ENCODE assay signal across 8 cellular contexts in the genomic region with DNA sequence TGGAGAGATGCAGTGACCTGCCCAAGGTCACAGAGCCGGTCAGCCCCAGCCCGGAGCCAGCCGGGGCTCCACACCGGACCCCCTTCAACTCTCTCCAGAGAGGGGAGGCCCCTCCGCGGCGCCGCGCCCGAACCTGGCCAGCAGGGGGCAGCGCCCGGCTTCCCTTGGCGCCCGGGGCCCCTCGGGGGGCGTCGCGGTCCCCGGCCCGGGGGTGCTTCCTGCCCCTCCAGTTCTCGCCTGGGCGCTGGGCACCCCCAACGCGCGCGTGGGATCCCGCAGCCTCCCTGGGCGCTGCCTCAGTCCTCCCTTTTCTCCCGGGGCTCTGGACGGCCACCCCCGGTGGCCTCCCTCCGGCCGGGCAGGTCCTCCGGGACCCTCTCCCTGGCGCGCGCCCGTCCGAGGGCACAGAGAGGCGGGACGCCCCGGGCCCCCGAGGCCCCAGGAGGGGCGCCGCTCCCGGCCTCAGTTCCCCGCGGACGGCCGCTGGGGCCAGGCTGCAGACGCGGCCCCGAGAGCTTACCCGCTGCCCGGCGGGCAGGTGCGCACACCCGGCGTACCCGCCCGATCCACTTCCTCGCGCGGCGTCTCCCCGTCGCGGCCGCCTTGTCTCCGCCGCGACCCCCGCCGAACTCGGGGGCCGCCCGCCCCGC. TPM values are rescaled to one million over a fixed set of nuclear protein-coding genes. Genes with fewer than 3 reads are reported as not detected.
DNase-seq lines count a peak whose midpoint lies in the region; ATAC-seq, FAIRE-seq and TF ChIP-seq lines count a peak whose summit lies in the region.

No MANE protein-coding gene starts in this region.

- peak overlapping the region; percentile 57 for H3K4me2 ChIP-seq in endothelial cell of umbilical vein (ENCODE audit: insufficient read depth, low read length)

- H3K4me3 Mint-ChIP-seq in osteocyte (ENCODE audit: unreplicated experiment), result peak overlapping the region; percentile 68

- ATAC-seq in GM21576 (IDR thresholded peaks at IDR 0.05; ENCODE audit: unreplicated experiment), result no peak

- H3K9me1 ChIP-seq in endothelial cell of umbilical vein (replicated peaks; ENCODE audit: control insufficient read depth, extremely low read depth, insufficient read depth, low read length), result no peaks in the 10 kb centered on the region

- H2AFZ ChIP-seq in endothelial cell of umbilical vein (ENCODE audit: low read depth, low read length), result peak overlapping the region; percentile 82

- H3K27me3 Mint-ChIP-seq in osteocyte (ENCODE audit: unreplicated experiment), result peaks cover 3% of the 10 kb centered on the region

- no TSS peak for BruUV-seq in endothelial cell of umbilical vein (replicated peaks; lab: Mats Ljungman, UMichigan)

- peaks cover 13% of the 10 kb centered on the region for H3K4me1 Mint-ChIP-seq in osteocyte (ENCODE audit: unreplicated experiment)

- H3K9me3 Mint-ChIP-seq in osteocyte (ENCODE audit: unreplicated experiment), result no peaks in the 10 kb centered on the region

- H3K36me3 ChIP-seq in endothelial cell of umbilical vein (ENCODE audit: control insufficient read depth in 2 of 2, extremely low read depth in 1 of 2, insufficient read depth in 2 of 2, low read length in 2 of 2), result no peaks in the 10 kb centered on the region

- H3K27ac Mint-ChIP-seq in osteocyte (ENCODE audit: unreplicated experiment), result no peak overlapping the region

- H3K79me2 ChIP-seq in endothelial cell of umbilical vein (ENCODE audit: control insufficient read depth, insufficient read depth, low read length), result no peaks in the 10 kb centered on the region

- peak overlapping the region; percentile 65 for H3K9ac ChIP-seq in endothelial cell of umbilical vein (replicated peaks; ENCODE audit: extremely low read depth, insufficient read depth, low read length)

- intact Hi-C loops in endothelial cell of umbilical vein (cut with micrococcal nuclease), result no loop called here

- POLR2A ChIA-PET in endothelial cell of umbilical vein (lab: Charles Lee), result no interaction called here

- dilution Hi-C loops in endothelial cell of umbilical vein (cut with MboI; ENCODE audit: extremely low pct_ligation_motif_present, low sequenced_read_pairs), result no loop called here

- H4K20me1 ChIP-seq in endothelial cell of umbilical vein (replicated peaks; ENCODE audit: control insufficient read depth, extremely low read depth, insufficient read depth, low read length), result no peaks in the 10 kb centered on the region

- peak; percentile 7 to 15 for DNase-seq in activated CD4-positive, alpha-beta T cell treated with anti-CD3 and anti-CD28 coated beads for 24 hours (ENCODE audit: low read depth in 2 of 2)
- DNase-seq in activated CD4-positive, alpha-beta T cell treated with anti-CD3 and anti-CD28 coated beads for 1 hour, result no peak
- DNase-seq in activated CD4-positive, CD25-positive, alpha-beta regulatory T cell treated with anti-CD3 and anti-CD28 coated beads, Interleukin-2, amount 50 U/mL, for 72 hours, result peak; percentile 39
- DNase-seq in endothelial cell of umbilical vein (ENCODE audit: low read depth, low spot score), result no peak
- peak; percentile 86 for DNase-seq in osteocyte (ENCODE audit: extremely low spot score, unreplicated experiment)
- no peak for DNase-seq in superior temporal gyrus (ENCODE audit: extremely low spot score)
- no peak for DNase-seq in foreskin melanocyte

- H3K27me3 ChIP-seq in endothelial cell of umbilical vein (ENCODE audit: control insufficient read depth in 2 of 2, insufficient read depth in 2 of 2, low read length in 2 of 2), result peaks cover 0 to 7% of the 10 kb centered on the region in 2 experiments

- FAIRE-seq in endothelial cell of umbilical vein (lab: Jason Lieb, UNC), result no peak

- peaks cover 2% of the 10 kb centered on the region for H3K36me3 Mint-ChIP-seq in osteocyte (ENCODE audit: unreplicated experiment)

- CTCF ChIA-PET in endothelial cell of umbilical vein (lab: Charles Lee), result interaction anchor here (0.7 to 4.4 kb wide), 18 partner anchors 10 to 323 kb away, joined by 3 to 26 read pairs (median 4); partner anchors contain the start of gene HNRNPR

- TF ChIP-seq CTCF in endothelial cell of umbilical vein (IDR thresholded peaks at IDR 0.05; ENCODE audit: extremely low read depth in 1 of 2, insufficient read depth in 1 of 2, low read depth in 1 of 2, low read length in 2 of 2), result peak; percentile 68 to 73
- peak; percentile 84 for TF ChIP-seq CTCF in osteocyte (IDR thresholded peaks at IDR 0.05)

- H3K9me3 ChIP-seq in endothelial cell of umbilical vein (replicated peaks; ENCODE audit: control insufficient read depth, insufficient read depth, low read length), result no peaks in the 10 kb centered on the region

- peaks cover 10% of the 10 kb centered on the region for H3K4me1 ChIP-seq in endothelial cell of umbilical vein (ENCODE audit: control insufficient read depth, extremely low read depth, insufficient read depth, low read length)

- H3K4me3 ChIP-seq in endothelial cell of umbilical vein (replicated peaks in 1 of 3; ENCODE audit: insufficient read depth in 1 of 3, low read depth in 1 of 3, low read length in 3 of 3), result peak overlapping the region; percentile 49 to 60 (median 49)

- TF ChIP-seq POLR2A in endothelial cell of umbilical vein (IDR thresholded peaks at IDR 0.05; ENCODE audit: low read depth, low read length), result no peak

- no peak overlapping the region for H3K27ac ChIP-seq in endothelial cell of umbilical vein (ENCODE audit: insufficient read depth, low read depth, low read length)

TF ChIP-seq in endothelial cell of umbilical vein, 7 proteins besides CTCF, POLR2A, EP300 and RAD21:
- TF ChIP-seq JUN (IDR thresholded peaks at IDR 0.05; ENCODE audit: borderline replicate concordance, insufficient read depth, insufficient read length, low read depth), result no peak
- no peak for TF ChIP-seq GATA2 (IDR thresholded peaks at IDR 0.05; ENCODE audit: insufficient read depth, insufficient read length, low read depth, low read length)
- TF ChIP-seq POLR2AphosphoS5 (IDR thresholded peaks at IDR 0.05; ENCODE audit: insufficient read depth, low read depth, low read length), result peak; percentile 13
- TF ChIP-seq FOS (IDR thresholded peaks at IDR 0.05; ENCODE audit: borderline replicate concordance, insufficient read depth, low read length), result no peak
- TF ChIP-seq, protein P1, sequence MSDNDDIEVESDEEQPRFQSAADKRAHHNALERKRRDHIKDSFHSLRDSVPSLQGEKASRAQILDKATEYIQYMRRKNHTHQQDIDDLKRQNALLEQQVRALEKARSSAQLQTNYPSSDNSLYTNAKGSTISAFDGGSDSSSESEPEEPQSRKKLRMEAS (IDR thresholded peaks at IDR 0.05; ENCODE audit: insufficient read depth, insufficient read length), result no peak
- no peak for TF ChIP-seq MYC (IDR thresholded peaks at IDR 0.05; ENCODE audit: low read depth, low read length)
- peak; percentile 10 for TF ChIP-seq EZH2 (IDR thresholded peaks at IDR 0.05; ENCODE audit: borderline replicate concordance, low read depth, low read length, severe bottlenecking)

RNA-seq across cellular contexts. Expression of gene HTR1D, which starts 0.4 kb away (rescaled TPM):
- total RNA-seq in endothelial cell of umbilical vein, result 1.5 and 2.2 TPM in 2 replicates
- polyA plus RNA-seq in endothelial cell of umbilical vein, result 1.9 TPM in 2 replicates
- polyA plus RNA-seq in endothelial cell of umbilical vein (2011; cell fraction: cytosol; rRNA removed), result 1.8 TPM in 2 replicates
- 0.91 and 0.98 TPM in 2 replicates for polyA plus RNA-seq in endothelial cell of umbilical vein (2011; cell fraction: nucleus; rRNA removed)
- polyA plus RNA-seq in endothelial cell of umbilical vein (2012), result 4.3 and 5.4 TPM in 2 replicates
- 0.93 and 1.6 TPM in 2 replicates for polyA minus RNA-seq in endothelial cell of umbilical vein
- polyA minus RNA-seq in endothelial cell of umbilical vein (2011; cell fraction: cytosol; rRNA and poly(A)+ RNA removed), result 3.3 TPM
- 0.96 and 1.1 TPM in 2 replicates for polyA minus RNA-seq in endothelial cell of umbilical vein (2011; cell fraction: nucleus; rRNA and poly(A)+ RNA removed)
- total RNA-seq in osteocyte, result 1.2 and 1.6 TPM in 2 replicates

RNA-seq across cellular contexts. Expression of gene LUZP1, which starts 48.2 kb away (rescaled TPM):
- total RNA-seq in endothelial cell of umbilical vein, result 82.4 and 92.3 TPM in 2 replicates
- polyA plus RNA-seq in endothelial cell of umbilical vein, result 24.0 and 26.3 TPM in 2 replicates
- 27.7 and 27.9 TPM in 2 replicates for polyA plus RNA-seq in endothelial cell of umbilical vein (2011; cell fraction: cytosol; rRNA removed)
- 51.3 and 61.7 TPM in 2 replicates for polyA plus RNA-seq in endothelial cell of umbilical vein (2011; cell fraction: nucleus; rRNA removed)
- polyA plus RNA-seq in endothelial cell of umbilical vein (2012), result 48.4 and 60.7 TPM in 2 replicates
- polyA minus RNA-seq in endothelial cell of umbilical vein, result 84.2 and 92.3 TPM in 2 replicates
- 12.7 TPM for polyA minus RNA-seq in endothelial cell of umbilical vein (2011; cell fraction: cytosol; rRNA and poly(A)+ RNA removed)
- 58.7 and 84.7 TPM in 2 replicates for polyA minus RNA-seq in endothelial cell of umbilical vein (2011; cell fraction: nucleus; rRNA and poly(A)+ RNA removed)
- total RNA-seq in osteocyte, result 47.4 and 47.6 TPM in 2 replicates

Comparison
In these comparisons a context has a peak if more than half of its experiments do, and no peak if none do; other contexts are left out.
1. DNase-seq: peak in activated CD4-positive, alpha-beta T cell treated with anti-CD3 and anti-CD28 coated beads for 24 hours (2 of 2), activated CD4-positive, CD25-positive, alpha-beta regulatory T cell treated with anti-CD3 and anti-CD28 coated beads, Interleukin-2, amount 50 U/mL, for 72 hours (single experiment) and osteocyte (single experiment); none in activated CD4-positive, alpha-beta T cell treated with anti-CD3 and anti-CD28 coated beads for 1 hour (single experiment), endothelial cell of umbilical vein (single experiment), superior temporal gyrus (single experiment) and foreskin melanocyte (single experiment).